ENCODE assay signal across 8 cellular contexts in genomic region chr1:111346089-111346885, GRCh38. TPM values are rescaled to one million over a fixed set of nuclear protein-coding genes. Genes with fewer than 3 reads are reported as not detected.
DNase-seq lines count a peak whose midpoint lies in the region; ATAC-seq lines count a peak whose summit lies in the region.

No MANE protein-coding gene starts in this region.

- no peaks in the 10 kb centered on the region for H3K9me3 Mint-ChIP-seq in activated CD8-positive, alpha-beta T cell treated with anti-CD3 and anti-CD28 coated beads, Interleukin-2, amount 10 ng/mL, durations not matched to agents 7 days and 5 days (ENCODE audit: insufficient read depth)
- H3K9me3 Mint-ChIP-seq in memory B cell: no peaks in the 10 kb centered on the region

- H3K4me3 Mint-ChIP-seq in activated CD8-positive, alpha-beta T cell treated with anti-CD3 and anti-CD28 coated beads, Interleukin-2, amount 10 ng/mL, durations not matched to agents 7 days and 5 days: peak overlapping the region; percentile 83
- peak overlapping the region; percentile 91 for H3K4me3 Mint-ChIP-seq in memory B cell

- H3K36me3 Mint-ChIP-seq in activated CD8-positive, alpha-beta T cell treated with anti-CD3 and anti-CD28 coated beads, Interleukin-2, amount 10 ng/mL, durations not matched to agents 7 days and 5 days (ENCODE audit: low read depth): no peaks in the 10 kb centered on the region
- no peaks in the 10 kb centered on the region for H3K36me3 Mint-ChIP-seq in memory B cell

- peaks cover 6 to 17% (median 11%) of the 10 kb centered on the region in 10 experiments; a peak in 18 of 20 replicates for H3K4me1 ChIP-seq in BLaER1 treated with 17β-estradiol and CSF1 and Interleukin-3, amounts not matched to agents 10 nM and 100 nM
- no peaks in the 10 kb centered on the region for H3K4me1 ChIP-seq in effector memory CD4-positive, alpha-beta T cell (ENCODE audit: control insufficient read depth, insufficient read depth, low read length, poor library complexity, severe bottlenecking)

- DNase-seq in NCI-H748 (lab: John Stamatoyannopoulos, UW; ENCODE audit: unreplicated experiment) (peak; percentile 98), memory B cell (ENCODE audit: low spot score in 2 of 2) (peak; percentile 88 to 92)
- DNase-seq in activated CD8-positive, alpha-beta T cell treated with anti-CD3 and anti-CD28 coated beads, Interleukin-2, amount 10 ng/mL, durations not matched to agents 7 days and 5 days: peak; percentile 84
- DNase-seq in effector memory CD4-positive, alpha-beta T cell: peak; percentile 85 to 88 (median 86)
- DNase-seq in stimulated activated CD4-positive, alpha-beta T cell treated with anti-CD3 and anti-CD28 coated beads, TNF-alpha, amount 100 ng/mL, for 48 hours (ENCODE audit: low read depth in 3 of 3): peak; percentile 62 to 74 (median 71)

- H3K36me3 ChIP-seq in BLaER1 treated with 17β-estradiol and CSF1 and Interleukin-3, amounts not matched to agents 10 nM and 100 nM: no peaks in the 10 kb centered on the region
- no peaks in the 10 kb centered on the region for H3K36me3 ChIP-seq in effector memory CD4-positive, alpha-beta T cell (ENCODE audit: control insufficient read depth, insufficient read depth, low read length)

- CTCF ChIA-PET in activated CD8-positive, alpha-beta T cell treated with anti-CD3 and anti-CD28 coated beads, Interleukin-2, amount 10 ng/mL, durations not matched to agents 7 days and 5 days (lab: Charles Lee): interaction anchor here (0.6 to 3.0 kb wide), 12 partner anchors 12 to 398 kb away, joined by 3 to 14 read pairs (median 3); no protein-coding TSS in a partner anchor

- no peaks in the 10 kb centered on the region for H3K9me3 ChIP-seq in BLaER1 treated with 17β-estradiol and CSF1 and Interleukin-3, amounts not matched to agents 10 nM and 100 nM (replicated peaks in 1 of 11)
- H3K9me3 ChIP-seq in effector memory CD4-positive, alpha-beta T cell (ENCODE audit: control insufficient read depth, low read length): no peaks in the 10 kb centered on the region

- no peaks in the 10 kb centered on the region for H3K27me3 ChIP-seq in BLaER1 treated with 17β-estradiol and CSF1 and Interleukin-3, amounts not matched to agents 10 nM and 100 nM
- H3K27me3 ChIP-seq in effector memory CD4-positive, alpha-beta T cell (replicated peaks; ENCODE audit: control insufficient read depth, insufficient read depth, low read length, poor library complexity, severe bottlenecking): no peaks in the 10 kb centered on the region

- H3K4me1 Mint-ChIP-seq in activated CD8-positive, alpha-beta T cell treated with anti-CD3 and anti-CD28 coated beads, Interleukin-2, amount 10 ng/mL, durations not matched to agents 7 days and 5 days (ENCODE audit: low read depth): peaks cover 20% of the 10 kb centered on the region
- H3K4me1 Mint-ChIP-seq in memory B cell: peaks cover 18% of the 10 kb centered on the region

- peak overlapping the region; percentile 45 to 84 (median 64) for H3K9ac ChIP-seq in BLaER1 treated with 17β-estradiol and CSF1 and Interleukin-3, amounts not matched to agents 10 nM and 100 nM

- peak overlapping the region; percentile 70 for H3K27ac Mint-ChIP-seq in activated CD8-positive, alpha-beta T cell treated with anti-CD3 and anti-CD28 coated beads, Interleukin-2, amount 10 ng/mL, durations not matched to agents 7 days and 5 days
- peak overlapping the region; percentile 98 for H3K27ac Mint-ChIP-seq in memory B cell

- no peaks in the 10 kb centered on the region for H4K20me1 ChIP-seq in BLaER1 treated with 17β-estradiol and CSF1 and Interleukin-3, amounts not matched to agents 10 nM and 100 nM

- no peaks in the 10 kb centered on the region for H3K27me3 Mint-ChIP-seq in activated CD8-positive, alpha-beta T cell treated with anti-CD3 and anti-CD28 coated beads, Interleukin-2, amount 10 ng/mL, durations not matched to agents 7 days and 5 days (ENCODE audit: low read depth)
- H3K27me3 Mint-ChIP-seq in memory B cell: no peaks in the 10 kb centered on the region

- H3K4me2 ChIP-seq in BLaER1 treated with 17β-estradiol and CSF1 and Interleukin-3, amounts not matched to agents 10 nM and 100 nM: peak overlapping the region; percentile 79 to 94 (median 92)

- H3K4me3 ChIP-seq in BLaER1 treated with 17β-estradiol and CSF1 and Interleukin-3, amounts not matched to agents 10 nM and 100 nM: peak overlapping the region; percentile 53 to 76 (median 62)
- peak overlapping the region; percentile 66 for H3K4me3 ChIP-seq in effector memory CD4-positive, alpha-beta T cell (ENCODE audit: insufficient read depth, low read depth, low read length, poor library complexity, severe bottlenecking)

- POLR2A ChIA-PET in activated CD8-positive, alpha-beta T cell treated with anti-CD3 and anti-CD28 coated beads, Interleukin-2, amount 10 ng/mL, durations not matched to agents 7 days and 5 days (lab: Charles Lee): interaction anchor here (1.2 kb wide), 1 partner anchor 148 kb away, joined by 3 read pairs; no protein-coding TSS in a partner anchor

- H3K27ac ChIP-seq in BLaER1 treated with 17β-estradiol and CSF1 and Interleukin-3, amounts not matched to agents 10 nM and 100 nM: peak overlapping the region in 9 of 11 experiments; percentile 4 to 78 (median 45); a peak in 13 of 22 replicates
- peak overlapping the region; percentile 61 for H3K27ac ChIP-seq in effector memory CD4-positive, alpha-beta T cell (ENCODE audit: insufficient read depth, low read length, poor library complexity, severe bottlenecking)

- ATAC-seq in GM19372 (IDR thresholded peaks at IDR 0.05; ENCODE audit: low read depth, unreplicated experiment): peak; percentile 81
- ATAC-seq in HG03520 (IDR thresholded peaks at IDR 0.05; ENCODE audit: unreplicated experiment): peak; percentile 88
- ATAC-seq in activated CD8-positive, alpha-beta T cell treated with anti-CD3 and anti-CD28 coated beads, Interleukin-2, amount 10 ng/mL, durations not matched to agents 7 days and 5 days: peak; percentile 92
- ATAC-seq in memory B cell (ENCODE audit: low read depth): peak; percentile 94

RNA-seq across cellular contexts. Expression of gene CHIA, which starts 55.6 kb away (rescaled TPM):
- not detected for total RNA-seq in activated CD8-positive, alpha-beta T cell treated with anti-CD3 and anti-CD28 coated beads, Interleukin-2, amount 10 ng/mL, durations not matched to agents 7 days and 5 days

Comparison
In these comparisons a context has a peak if more than half of its experiments do, and no peak if none do; other contexts are left out.
1. Peak in every context shown above with its lines: DNase-seq, ATAC-seq, H3K4me3 ChIP-seq and H3K27ac ChIP-seq.